In genomic region chr17:61795546-61795945, GRCh38 we compare ENCODE assay signal across 22 cellular contexts.
"Had no signal": no experiment of that assay in that cellular context is flagged by ENCODE, and none has a peak within 500 bp of the region (broad histone marks: within the 10 kb centered on the region; RNA-seq: fewer than 3 reads in every experiment).

No MANE protein-coding gene starts in this region.

- FAIRE-seq: colon, endothelial cell of umbilical vein, frontal cortex, islet of Langerhans, keratinocyte had no signal

- H3K27ac ChIP-seq: coronary artery, dorsolateral prefrontal cortex, esophagus muscularis mucosa, foreskin keratinocyte, heart right ventricle, left lung, lower lobe of right lung had no signal

- H3K4me3 ChIP-seq: coronary artery, dorsolateral prefrontal cortex, esophagus muscularis mucosa, heart right ventricle, left lung, lower lobe of right lung, mucosa of descending colon had no signal

- H3K27me3 ChIP-seq: dorsolateral prefrontal cortex, esophagus muscularis mucosa, foreskin keratinocyte, heart right ventricle, left lung had no signal

- ATAC-seq: heart right ventricle, left cardiac atrium, left lung, left ventricle myocardium superior, lower lobe of right lung, mucosa of descending colon had no signal

- H3K9me3 ChIP-seq: esophagus muscularis mucosa, heart right ventricle, left lung, lower lobe of right lung, mucosa of descending colon had no signal

- H3K36me3 ChIP-seq: esophagus muscularis mucosa, heart right ventricle, left lung, lower lobe of right lung had no signal

- DNase-seq: dorsolateral prefrontal cortex; effector CD4-positive, alpha-beta T cell; effector memory CD4-positive, alpha-beta T cell; glutamatergic neuron; head of caudate nucleus; heart right ventricle; hippocampal formation; left cardiac atrium; left lung; left ventricle myocardium superior; lower lobe of right lung; mesenchymal stem cell; mucosa of descending colon; naive B cell had no signal

- H3K4me1 ChIP-seq: esophagus muscularis mucosa, heart right ventricle, left lung, lower lobe of right lung had no signal
